Comparison of ENCODE assay signal across 8 cellular contexts in genomic region chr16:11585460-11586374, GRCh38. TPM values are rescaled to one million over a fixed set of nuclear protein-coding genes. Genes with fewer than 3 reads are reported as not detected.
DNase-seq lines count a peak whose midpoint lies in the region; ATAC-seq, FAIRE-seq and TF ChIP-seq lines count a peak whose summit lies in the region.

No MANE protein-coding gene starts in this region.

- CTCF ChIA-PET in Panc1 (lab: Charles Lee): no interaction called here

- H3K9me3 ChIP-seq in Panc1 (ENCODE audit: control insufficient read depth, insufficient read depth, low read depth, low read length): no peaks in the 10 kb centered on the region
- no peaks in the 10 kb centered on the region for H3K9me3 ChIP-seq in right lobe of liver

- TF ChIP-seq CTCF in Panc1 (IDR thresholded peaks at IDR 0.05) (no peak), bronchial epithelial cell (IDR thresholded peaks at IDR 0.05; ENCODE audit: insufficient read depth, low read length, severe bottlenecking) (no peak), right lobe of liver (IDR thresholded peaks at IDR 0.05) (no peak)

- intact Hi-C loops in Panc1 (cut with micrococcal nuclease; ENCODE audit: unreplicated experiment): no loop called here
- intact Hi-C loops in right lobe of liver (cut with DNase I): no loop called here

- no peaks in the 10 kb centered on the region for H3K27me3 ChIP-seq in Panc1 (ENCODE audit: control insufficient read depth, insufficient read depth, low read length)
- no peaks in the 10 kb centered on the region for H3K27me3 ChIP-seq in bronchial epithelial cell (ENCODE audit: control insufficient read depth, insufficient read depth, low read length)
- no peaks in the 10 kb centered on the region for H3K27me3 ChIP-seq in right lobe of liver

- POLR2A ChIA-PET in Panc1 (lab: Charles Lee): interaction anchor here (0.5 kb wide), 1 partner anchor 40 kb away, joined by 13 read pairs; no protein-coding TSS in a partner anchor

- no peak for FAIRE-seq in bronchial epithelial cell (lab: Jason Lieb, UNC)

- H3K4me3 ChIP-seq in Panc1 (ENCODE audit: low read depth in 2 of 2, low read length in 2 of 2) (peak overlapping the region; percentile 66 to 79), bronchial epithelial cell (ENCODE audit: low read depth, low read length) (peak overlapping the region; percentile 81), right lobe of liver (peak overlapping the region; percentile 45 to 77 (median 71))

- no TSS peak for BruUV-seq in Panc1 (replicated peaks; lab: Mats Ljungman, UMichigan)

- ATAC-seq in Panc1: peak; percentile 59
- peak; percentile 37 to 59 (median 50) for ATAC-seq in right lobe of liver

- no peaks in the 10 kb centered on the region for H3K36me3 ChIP-seq in Panc1 (ENCODE audit: control insufficient read depth, insufficient read depth, low read length)
- H3K36me3 ChIP-seq in bronchial epithelial cell (ENCODE audit: control insufficient read depth, insufficient read depth, low read length): peaks cover 5% of the 10 kb centered on the region
- H3K36me3 ChIP-seq in right lobe of liver: no peaks in the 10 kb centered on the region

- H3K27ac ChIP-seq in Panc1 (ENCODE audit: low read length): peak overlapping the region; percentile 87
- H3K27ac ChIP-seq in right lobe of liver: peak overlapping the region; percentile 91 to 97 (median 95)
- peak overlapping the region; percentile 92 for H3K27ac ChIP-seq in substantia nigra (ENCODE audit: low read depth, low read length, poor library complexity, severe bottlenecking)

- in situ Hi-C loops in Panc1 (cut with HindIII; ENCODE audit: low pct_unique_long_range_greater_than_20kb, low sequenced_read_pairs): no loop called here

- DNase-seq in stimulated activated CD4-positive, alpha-beta T cell treated with anti-CD3 and anti-CD28 coated beads, Interleukin-12 subunit alpha, Interleukin-12 subunit beta, amount 100 ng/mL, for 4 hours: peak; percentile 11
- DNase-seq in stimulated activated CD4-positive, alpha-beta T cell treated with anti-CD3 and anti-CD28 coated beads, Interleukin-2, amount 100 ng/mL, for 48 hours: no peak
- DNase-seq in Panc1 (ENCODE audit: low read depth, low spot score) (no peak), bronchial epithelial cell (ENCODE audit: low read depth) (no peak), right lobe of liver (peak; percentile 55 to 68 (median 64)), substantia nigra (lab: John Stamatoyannopoulos, UW) (peak in 20 of 49 donors; percentile 12 to 56 (median 36)), NCI-H748 treated with DMSO at 0.1 percent for 48 hours (lab: John Stamatoyannopoulos, UW) (no peak), amniotic stem cell (lab: John Stamatoyannopoulos, UW) (no peak)

- H3K4me1 ChIP-seq in Panc1 (ENCODE audit: control insufficient read depth, insufficient read depth, low read length) (peaks cover 33% of the 10 kb centered on the region), right lobe of liver (peaks cover 0 to 27% (median 10%) of the 10 kb centered on the region in 4 donors)

- peak; percentile 62 for TF ChIP-seq POLR2A in right lobe of liver (IDR thresholded peaks at IDR 0.05)

- WGBS in right lobe of liver (ENCODE audit: insufficient coverage, low coverage, low lambda C conversion rate, missing lambda C conversion rate): 23% methylated on average over 4 of the region's 28 CpGs

RNA-seq across cellular contexts. Expression of gene LITAF, which starts 1.0 kb away (rescaled TPM):
- 85.2 TPM for total RNA-seq in Panc1 (2021; ENCODE audit: unreplicated experiment)
- 77.9 TPM for polyA plus RNA-seq in Panc1 (2012; ENCODE audit: insufficient read length)
- total RNA-seq in bronchial epithelial cell: 71.6 and 122 TPM in 2 replicates
- total RNA-seq in right lobe of liver: 100 to 1,000 TPM in 1 of 6 experiments, 10 to 100 TPM in 5; 43.7 to 148 (median 59.1) TPM

Comparison
In these comparisons a context has a peak if more than half of its experiments do, and no peak if none do; other contexts are left out.
1. DNase-seq: peak in stimulated activated CD4-positive, alpha-beta T cell treated with anti-CD3 and anti-CD28 coated beads, Interleukin-12 subunit alpha, Interleukin-12 subunit beta, amount 100 ng/mL, for 4 hours (single experiment) and right lobe of liver (3 of 3); none in stimulated activated CD4-positive, alpha-beta T cell treated with anti-CD3 and anti-CD28 coated beads, Interleukin-2, amount 100 ng/mL, for 48 hours (0 of 2), Panc1 (single experiment), bronchial epithelial cell (single experiment), NCI-H748 treated with DMSO at 0.1 percent for 48 hours (single experiment) and amniotic stem cell (single experiment).
2. Peak in every context shown above with its lines, with median percentiles within 50 percentile points of each other: H3K27ac ChIP-seq and H3K4me3 ChIP-seq.